Comparison of ENCODE assay signal across 8 cellular contexts in genomic region chr4:151099976-151100417, GRCh38.
DNase-seq lines count a peak whose midpoint lies in the region; ATAC-seq and TF ChIP-seq lines count a peak whose summit lies in the region.

No MANE protein-coding gene starts in this region.

- no peak for TF ChIP-seq CTCF in HL-60 (IDR thresholded peaks at IDR 0.05; ENCODE audit: insufficient read depth, low read length)

- peaks cover 6% of the 10 kb centered on the region for H3K4me1 ChIP-seq in iPS-18a (ENCODE audit: control insufficient read depth, low read depth, low read length)

- H3K27me3 ChIP-seq in HL-60 (ENCODE audit: insufficient read depth, poor library complexity, severe bottlenecking) (no peaks in the 10 kb centered on the region), iPS-18a (ENCODE audit: control insufficient read depth, insufficient read depth, low read length) (no peaks in the 10 kb centered on the region)

- peak overlapping the region; percentile 99 for H3K9ac ChIP-seq in iPS-18a (ENCODE audit: low read length)

- no peaks in the 10 kb centered on the region for H3K9me3 ChIP-seq in iPS-18a (ENCODE audit: control insufficient read depth, low read depth, low read length)

- peak overlapping the region; percentile 70 for H3K4me3 ChIP-seq in HL-60 (replicated peaks; ENCODE audit: insufficient read depth, low read length)
- peak overlapping the region; percentile 81 for H3K4me3 ChIP-seq in iPS-18a (ENCODE audit: low read length)

- ATAC-seq in GM18511 (IDR thresholded peaks at IDR 0.05; ENCODE audit: unreplicated experiment) (peak; percentile 1), GM21717 (IDR thresholded peaks at IDR 0.05; ENCODE audit: unreplicated experiment) (no peak), GM18861 (IDR thresholded peaks at IDR 0.05; ENCODE audit: unreplicated experiment) (no peak)

- H3K36me3 ChIP-seq in iPS-18a (ENCODE audit: control insufficient read depth, low read depth, low read length) = peaks cover 46% of the 10 kb centered on the region

- peak overlapping the region; percentile 94 for H3K27ac ChIP-seq in HL-60 (replicated peaks)
- peak overlapping the region; percentile 75 for H3K27ac ChIP-seq in iPS-18a (ENCODE audit: low read length)

- no peak for DNase-seq in HL-60 (ENCODE audit: low read depth in 1 of 2, low spot score in 1 of 2)
- DNase-seq in astrocyte of the hippocampus (ENCODE audit: low read depth, low spot score) = peak; percentile 70
- peak; percentile 12 for DNase-seq in smooth muscle cell of the brain vasculature (ENCODE audit: low read depth, low spot score)
- DNase-seq in midbrain (lab: John Stamatoyannopoulos, UW) = no peak

Comparison
In these comparisons a context has a peak if more than half of its experiments do, and no peak if none do; other contexts are left out.
1. DNase-seq: peak in astrocyte of the hippocampus (single experiment) and smooth muscle cell of the brain vasculature (single experiment); none in HL-60 (0 of 2) and midbrain (single experiment).